Comparison of ENCODE assay signal across 30 cellular contexts in genomic region chr4:24262616-24263015, GRCh38.
DNase-seq lines count a peak whose midpoint lies in the region; ATAC-seq and TF ChIP-seq lines count a peak whose summit lies in the region.
"Had no signal": no experiment of that assay in that cellular context is flagged by ENCODE, and none has a peak within 500 bp of the region (broad histone marks: within the 10 kb centered on the region; RNA-seq: fewer than 3 reads in every experiment).

No MANE protein-coding gene starts in this region.

- no peaks in the 10 kb centered on the region for H3K27me3 Mint-ChIP-seq in mesothelial cell of epicardium (ENCODE audit: low read depth)
- H3K27me3 Mint-ChIP-seq in type B pancreatic cell: no peaks in the 10 kb centered on the region

- ATAC-seq in GM21825 (IDR thresholded peaks at IDR 0.05; ENCODE audit: unreplicated experiment): no peak
- ATAC-seq in GM18517 (IDR thresholded peaks at IDR 0.05; ENCODE audit: unreplicated experiment): no peak
- ATAC-seq: activated CD4-positive, alpha-beta T cell treated with anti-CD3 and anti-CD28 coated beads for 36 hours; stimulated activated naive CD8-positive, alpha-beta T cell treated with anti-CD3 and anti-CD28 coated beads, Interleukin-15, amount 100 ng/mL, for 72 hours had no signal

- DNase-seq in H4 (ENCODE audit: low spot score): peak; percentile 66
- DNase-seq in astrocyte of the hippocampus (ENCODE audit: low read depth, low spot score): peak; percentile 59
- DNase-seq in mesothelial cell of epicardium (ENCODE audit: low spot score in 2 of 2, unreplicated experiment in 2 of 2): no peak
- no peak for DNase-seq in type B pancreatic cell (ENCODE audit: extremely low spot score, unreplicated experiment)
- DNase-seq in NCI-H748 treated with DMSO at 0.1 percent for 48 hours (lab: John Stamatoyannopoulos, UW): no peak
- DNase-seq: activated CD4-positive, alpha-beta T cell treated with anti-CD3 and anti-CD28 coated beads for 36 hours; activated CD8-positive, alpha-beta memory T cell treated with anti-CD3 and anti-CD28 coated beads for 24 hours; activated T-cell treated with anti-CD3 and anti-CD28 coated beads for 4 hours; amygdala; C1 segment of cervical spinal cord; DMS79; GDM1; GOT3; hypothalamus; immature natural killer cell; KBM-7; MG63; NCI-H1105; NCI-H187 treated with DMSO at 0.1 percent for 48 hours; NCI-H526 treated with DMSO at 0.1 percent for 48 hours; posterior cingulate gyrus; right cardiac atrium; spleen; stimulated activated CD4-positive, alpha-beta T cell treated with anti-CD3 and anti-CD28 coated beads, Interleukin-2, amount 100 ng/mL, for 24 hours; stimulated activated naive CD8-positive, alpha-beta T cell treated with anti-CD3 and anti-CD28 coated beads, Interleukin-15, amount 100 ng/mL, for 72 hours; T-helper 9 cell had no signal

- no peak for TF ChIP-seq CTCF in mesothelial cell of epicardium (IDR thresholded peaks at IDR 0.05; ENCODE audit: unreplicated experiment)
- no peak for TF ChIP-seq CTCF in type B pancreatic cell (conservative IDR thresholded peaks at IDR 0.05)

- peak overlapping the region; percentile 83 for H3K27ac Mint-ChIP-seq in mesothelial cell of epicardium
- peak overlapping the region; percentile 91 for H3K27ac Mint-ChIP-seq in type B pancreatic cell
- H3K27ac Mint-ChIP-seq: activated CD4-positive, alpha-beta T cell treated with anti-CD3 and anti-CD28 coated beads for 36 hours; activated naive CD4-positive, alpha-beta T cell treated with anti-CD3 and anti-CD28 coated beads, Interleukin-2, amount 50 U/mL, for 24 hours; activated T-helper 2 cell treated with anti-CD3 and anti-CD28 coated beads, Interferon-gamma antibody, Interleukin-2, Interleukin-4, amounts not matched to agents 10 μg/mL and 5 μg/mL and 100 μg/mL, durations not matched to agents 14 hours and 24 hours and 36 hours; immature natural killer cell; stimulated activated naive CD8-positive, alpha-beta T cell treated with anti-CD3 and anti-CD28 coated beads, Interleukin-15, amount 100 ng/mL, for 72 hours had no signal

- no peaks in the 10 kb centered on the region for H3K9me3 Mint-ChIP-seq in mesothelial cell of epicardium
- H3K9me3 Mint-ChIP-seq in type B pancreatic cell: peaks cover 7% of the 10 kb centered on the region
- H3K9me3 Mint-ChIP-seq: activated naive CD4-positive, alpha-beta T cell treated with anti-CD3 and anti-CD28 coated beads, Interleukin-2, amount 50 U/mL, for 24 hours; activated T-helper 2 cell treated with anti-CD3 and anti-CD28 coated beads, Interferon-gamma antibody, Interleukin-2, Interleukin-4, amounts not matched to agents 10 μg/mL and 5 μg/mL and 100 μg/mL, durations not matched to agents 14 hours and 24 hours and 36 hours had no signal

- H3K36me3 Mint-ChIP-seq in mesothelial cell of epicardium: no peaks in the 10 kb centered on the region
- no peaks in the 10 kb centered on the region for H3K36me3 Mint-ChIP-seq in type B pancreatic cell
- H3K36me3 Mint-ChIP-seq: activated naive CD4-positive, alpha-beta T cell treated with anti-CD3 and anti-CD28 coated beads, Interleukin-2, amount 50 U/mL, for 24 hours; immature natural killer cell had no signal

- H3K4me1 Mint-ChIP-seq in mesothelial cell of epicardium: peaks cover 58% of the 10 kb centered on the region
- peaks cover 32% of the 10 kb centered on the region for H3K4me1 Mint-ChIP-seq in type B pancreatic cell (ENCODE audit: unreplicated experiment)
- H3K4me1 Mint-ChIP-seq: activated CD4-positive, alpha-beta T cell treated with anti-CD3 and anti-CD28 coated beads for 36 hours; activated naive CD4-positive, alpha-beta T cell treated with anti-CD3 and anti-CD28 coated beads, Interleukin-2, amount 50 U/mL, for 24 hours; immature natural killer cell; stimulated activated naive CD8-positive, alpha-beta T cell treated with anti-CD3 and anti-CD28 coated beads, Interleukin-15, amount 100 ng/mL, for 72 hours had no signal

- H3K4me3 Mint-ChIP-seq in mesothelial cell of epicardium (no peak overlapping the region), type B pancreatic cell (peak overlapping the region; percentile 20)
- H3K4me3 Mint-ChIP-seq: activated CD4-positive, alpha-beta T cell treated with anti-CD3 and anti-CD28 coated beads for 36 hours; activated naive CD4-positive, alpha-beta T cell treated with anti-CD3 and anti-CD28 coated beads, Interleukin-2, amount 50 U/mL, for 24 hours; immature natural killer cell; stimulated activated naive CD8-positive, alpha-beta T cell treated with anti-CD3 and anti-CD28 coated beads, Interleukin-15, amount 100 ng/mL, for 72 hours had no signal

Comparison
In these comparisons a context has a peak if more than half of its experiments do, and no peak if none do; other contexts are left out.
1. DNase-seq: peak in H4 (single experiment) and astrocyte of the hippocampus (single experiment); none in mesothelial cell of epicardium (0 of 2), type B pancreatic cell (single experiment) and NCI-H748 treated with DMSO at 0.1 percent for 48 hours (single experiment).